9 cellular contexts compared by ENCODE assay signal in the genomic region with DNA sequence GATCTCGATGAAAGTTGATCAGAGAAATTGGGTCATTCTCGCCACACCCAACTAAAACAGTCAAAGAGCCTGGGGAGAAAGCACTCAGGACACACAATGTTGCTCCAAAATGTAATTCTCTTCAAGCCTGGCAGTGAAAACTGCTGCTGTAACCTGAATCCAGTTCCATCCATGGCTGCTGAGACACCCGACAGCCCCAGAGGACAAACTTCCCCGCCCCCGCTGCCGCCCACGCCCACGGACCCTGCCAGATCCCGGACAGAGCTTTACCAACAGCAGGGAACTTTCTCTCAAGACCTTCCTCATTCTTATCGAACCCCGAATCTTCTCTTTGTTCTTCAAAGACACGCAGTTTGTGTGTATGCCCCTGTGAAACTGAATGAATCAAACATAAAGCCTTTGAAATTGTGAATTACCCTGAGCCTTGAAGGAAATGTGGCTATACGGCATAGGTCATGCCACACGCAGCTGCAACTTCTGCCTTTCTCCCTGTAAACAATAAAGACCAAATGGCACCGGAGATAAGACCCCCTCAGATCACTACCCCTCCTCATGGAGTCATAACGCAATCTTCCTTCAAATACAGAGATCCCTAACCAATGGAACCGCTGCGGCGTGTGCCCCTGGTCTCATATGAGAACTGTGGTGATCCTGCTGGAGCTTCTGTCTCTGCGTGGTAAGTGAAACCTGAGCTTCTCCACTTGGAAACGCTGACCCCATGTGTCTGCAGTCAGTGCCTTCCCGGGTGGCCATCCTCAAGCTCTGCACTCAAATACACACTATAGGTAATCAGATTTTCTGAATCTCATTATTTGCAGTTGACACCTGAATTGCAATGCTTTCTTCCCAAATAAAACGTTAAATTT.
DNase-seq lines count a peak whose midpoint lies in the region; ATAC-seq and TF ChIP-seq lines count a peak whose summit lies in the region.
"Had no signal": no experiment of that assay in that cellular context is flagged by ENCODE, and none has a peak within 500 bp of the region (broad histone marks: within the 10 kb centered on the region; RNA-seq: fewer than 3 reads in every experiment).

No MANE protein-coding gene starts in this region.

- H3K4me3 ChIP-seq in astrocyte of the spinal cord (ENCODE audit: low read depth, low read length) (peak overlapping the region; percentile 20), subcutaneous abdominal adipose tissue (ENCODE audit: low read depth in 1 of 5, low read length in 5 of 5) (peak overlapping the region in 4 of 5 donors; percentile 29 to 55 (median 36))
- H3K4me3 ChIP-seq: SJSA1 had no signal

- H3K9me3 ChIP-seq in subcutaneous abdominal adipose tissue (ENCODE audit: control insufficient read depth in 5 of 5, low read length in 5 of 5), result no peaks in the 10 kb centered on the region
- H3K9me3 ChIP-seq: SJSA1 had no signal

- in situ Hi-C loops in astrocyte of the spinal cord (cut with HindIII; ENCODE audit: low sequenced_read_pairs), result no loop called here

- no peaks in the 10 kb centered on the region for H3K36me3 ChIP-seq in subcutaneous abdominal adipose tissue (ENCODE audit: control insufficient read depth in 5 of 5, insufficient read depth in 5 of 5, low read length in 5 of 5)

- DNase-seq in GDM1 (lab: John Stamatoyannopoulos, UW) (peak; percentile 20), NCI-H345 treated with DMSO at 0.1 percent for 48 hours (lab: John Stamatoyannopoulos, UW; ENCODE audit: unreplicated experiment) (peak; percentile 14), astrocyte of the spinal cord (ENCODE audit: low read depth, low spot score) (peak; percentile 6), kidney glomerular epithelial cell (lab: John Stamatoyannopoulos, UW) (peak; percentile 3), GM20000 (ENCODE audit: low spot score) (no peak)

- TF ChIP-seq CTCF in astrocyte of the spinal cord (IDR thresholded peaks at IDR 0.05; ENCODE audit: low read depth, low read length) (no peak), GM20000 (IDR thresholded peaks at IDR 0.05; ENCODE audit: extremely low read depth, missing control alignments) (no peak)

- H3K27ac ChIP-seq in subcutaneous abdominal adipose tissue (ENCODE audit: low read depth, low read length), result no peak overlapping the region
- H3K27ac ChIP-seq: SJSA1 had no signal

- H3K9ac ChIP-seq in subcutaneous abdominal adipose tissue (ENCODE audit: low read length in 5 of 5), result peak overlapping the region in 3 of 5 donors; percentile 21 to 64 (median 32)

- ATAC-seq in GM21423 (IDR thresholded peaks at IDR 0.05; ENCODE audit: unreplicated experiment) (no peak), HG03521 (IDR thresholded peaks at IDR 0.05; ENCODE audit: unreplicated experiment) (no peak)

- peaks cover 0 to 19% (median 17%) of the 10 kb centered on the region in 5 donors for H3K4me1 ChIP-seq in subcutaneous abdominal adipose tissue (ENCODE audit: control insufficient read depth in 5 of 5, insufficient read depth in 5 of 5, low read length in 5 of 5)
- H3K4me1 ChIP-seq: SJSA1 had no signal

- H3K27me3 ChIP-seq in subcutaneous abdominal adipose tissue (ENCODE audit: control insufficient read depth in 5 of 5, insufficient read depth in 4 of 5, low read length in 5 of 5), result peaks cover 6 to 25% (median 12%) of the 10 kb centered on the region in 5 donors
